Comparison of ENCODE assay signal across 28 cellular contexts in the genomic region with DNA sequence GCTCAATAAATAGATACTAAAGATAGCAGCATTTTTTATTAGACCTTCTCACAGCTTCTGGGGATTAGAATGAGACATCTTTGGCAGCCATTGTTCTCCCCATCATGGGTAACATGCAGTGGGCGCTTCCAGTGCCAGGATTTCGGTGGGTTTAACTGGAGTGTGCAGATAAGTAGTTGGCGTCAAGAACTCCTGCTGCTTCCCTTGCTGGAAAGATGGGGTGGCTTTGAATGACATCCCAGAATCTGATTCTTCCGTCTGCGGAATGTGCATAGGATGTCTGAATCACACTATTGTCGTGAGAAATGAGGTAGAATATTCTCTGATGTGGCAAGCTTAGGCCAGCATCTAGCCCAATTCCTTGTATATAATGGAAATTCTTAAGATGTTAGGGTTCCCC. TPM values are rescaled to one million over a fixed set of nuclear protein-coding genes. Genes with fewer than 3 reads are reported as not detected.
"Had no signal": no experiment of that assay in that cellular context is flagged by ENCODE, and none has a peak within 500 bp of the region (broad histone marks: within the 10 kb centered on the region; RNA-seq: fewer than 3 reads in every experiment).

No MANE protein-coding gene starts in this region.

- H3K27ac ChIP-seq: colonic mucosa, dorsolateral prefrontal cortex, hepatocyte, ovary, psoas muscle, right atrium auricular region, thyroid gland, VCaP had no signal

- H3K9me3 ChIP-seq: colonic mucosa, ovary, psoas muscle, right atrium auricular region, thyroid gland had no signal

- H3K27ac Mint-ChIP-seq: mesothelial cell of epicardium; natural killer cell; T-helper 1 cell treated with Interleukin-12 subunit alpha and Interleukin-12 subunit beta and Interleukin-4 antibody, amounts not matched to agents 30 μg/mL and 1 μg/mL, for 36 hours had no signal

- H3K27me3 ChIP-seq: colonic mucosa, dorsolateral prefrontal cortex, hepatocyte, ovary, right atrium auricular region, thyroid gland had no signal

- H3K27me3 Mint-ChIP-seq: activated CD4-positive, alpha-beta T cell treated with anti-CD3 and anti-CD28 coated beads, Interleukin-2, amount 10 ng/mL, durations not matched to agents 7 days and 5 days; central memory CD8-positive, alpha-beta T cell; effector memory CD8-positive, alpha-beta T cell had no signal

- H3K4me3 Mint-ChIP-seq: activated CD4-positive, alpha-beta T cell treated with anti-CD3 and anti-CD28 coated beads, Interleukin-2, amount 10 ng/mL, durations not matched to agents 7 days and 5 days; central memory CD8-positive, alpha-beta T cell; effector memory CD8-positive, alpha-beta T cell; mesothelial cell of epicardium; natural killer cell; T-helper 1 cell treated with Interleukin-12 subunit alpha and Interleukin-12 subunit beta and Interleukin-4 antibody, amounts not matched to agents 30 μg/mL and 1 μg/mL, for 36 hours had no signal

- H3K36me3 Mint-ChIP-seq: natural killer cell had no signal

- H3K4me3 ChIP-seq: colonic mucosa, dorsolateral prefrontal cortex, hepatocyte, ovary, psoas muscle, right atrium auricular region, thyroid gland had no signal

- ATAC-seq: activated CD4-positive, CD25-positive, alpha-beta regulatory T cell treated with anti-CD3 and anti-CD28 coated beads, Interleukin-2, amount 50 U/mL, for 24 hours; effector memory CD8-positive, alpha-beta T cell; esophagus mucosa; left ventricle myocardium superior; natural killer cell; psoas muscle had no signal

- H3K36me3 ChIP-seq: colonic mucosa, ovary, right atrium auricular region, thyroid gland had no signal

- H3K9me3 Mint-ChIP-seq: activated CD4-positive, alpha-beta T cell treated with anti-CD3 and anti-CD28 coated beads, Interleukin-2, amount 10 ng/mL, durations not matched to agents 7 days and 5 days; central memory CD8-positive, alpha-beta T cell; effector memory CD8-positive, alpha-beta T cell; mesothelial cell of epicardium; natural killer cell; T-helper 1 cell treated with Interleukin-12 subunit alpha and Interleukin-12 subunit beta and Interleukin-4 antibody, amounts not matched to agents 30 μg/mL and 1 μg/mL, for 36 hours had no signal

- DNase-seq: activated CD4-positive, alpha-beta T cell treated with anti-CD3 and anti-CD28 coated beads, Interleukin-2, amount 10 ng/mL, durations not matched to agents 7 days and 5 days; activated CD8-positive, alpha-beta memory T cell treated with anti-CD3 and anti-CD28 coated beads for 24 hours; activated naive CD4-positive, alpha-beta T cell treated with Interleukin-2 at 50 U/mL for 16 hours; aorta; colonic mucosa; dorsolateral prefrontal cortex; effector memory CD8-positive, alpha-beta T cell; foreskin melanocyte; glutamatergic neuron; left ventricle myocardium superior; mammary epithelial cell; natural killer cell; ovary; psoas muscle; stimulated activated CD4-positive, alpha-beta T cell treated with anti-CD3 and anti-CD28 coated beads, Interleukin-4, amount 100 ng/mL, for 24 hours; stimulated activated naive CD4-positive, alpha-beta T cell treated with Interleukin-2 at 50 U/mL for 16 hours; substantia nigra; thyroid gland had no signal

- H3K4me1 ChIP-seq: colonic mucosa, psoas muscle, thyroid gland had no signal

RNA-seq across cellular contexts. Expression of a gene that starts 41.6 kb away (rescaled TPM):
- total RNA-seq: activated CD4-positive, alpha-beta T cell treated with anti-CD3 and anti-CD28 coated beads, Interleukin-2, amount 10 ng/mL, durations not matched to agents 7 days and 5 days; endothelial cell of umbilical vein; esophagus mucosa; left ventricle myocardium superior; mammary epithelial cell; natural killer cell; right atrium auricular region; SK-MEL-5; thyroid gland had no signal
- polyA plus RNA-seq: endothelial cell of umbilical vein, mammary epithelial cell had no signal
